ENCODE assay signal across 31 cellular contexts in the genomic region with DNA sequence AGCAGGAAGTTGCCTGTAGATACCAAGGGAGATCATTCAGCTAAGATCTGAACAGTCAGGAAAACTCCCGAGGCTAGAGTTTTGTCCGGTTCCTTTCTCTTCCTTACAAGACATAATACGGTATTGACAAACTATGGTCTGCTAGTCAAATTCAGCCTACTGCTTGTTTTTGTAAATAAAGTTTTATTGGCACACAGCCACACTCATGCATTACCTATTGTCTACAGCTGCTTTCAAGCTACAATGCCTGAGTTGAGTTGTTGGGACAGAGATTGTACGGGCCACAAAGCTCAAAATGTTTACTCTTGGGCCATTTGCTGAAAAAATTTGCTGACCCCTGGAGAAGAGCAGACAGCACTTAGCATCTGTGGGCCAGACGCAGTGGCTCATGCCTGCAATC. TPM values are rescaled to one million over a fixed set of nuclear protein-coding genes. Genes with fewer than 3 reads are reported as not detected.
"Had no signal": no experiment of that assay in that cellular context is flagged by ENCODE, and none has a peak within 500 bp of the region (broad histone marks: within the 10 kb centered on the region; RNA-seq: fewer than 3 reads in every experiment).

No MANE protein-coding gene starts in this region.

- H3K27ac ChIP-seq: adrenal gland, body of pancreas, breast epithelium, coronary artery, SK-N-MC had no signal

- H3K4me3 ChIP-seq: adrenal gland, body of pancreas, breast epithelium, coronary artery, SK-N-MC had no signal

- H3K4me1 Mint-ChIP-seq: activated CD4-positive, alpha-beta T cell treated with anti-CD3 and anti-CD28 coated beads, Interleukin-2, amount 10 ng/mL, durations not matched to agents 24 days and 14 days had no signal

- DNase-seq: activated CD4-positive, alpha-beta T cell treated with anti-CD3 and anti-CD28 coated beads, Interleukin-2, amount 10 ng/mL, durations not matched to agents 24 days and 14 days; activated CD4-positive, alpha-beta T cell treated with anti-CD3 and anti-CD28 coated beads, Interleukin-2, amount 50 U/mL, for 4 hours; activated CD8-positive, alpha-beta T cell treated with anti-CD3 and anti-CD28 coated beads for 36 hours; activated gamma-delta T cell; activated naive CD4-positive, alpha-beta T cell treated with anti-CD3 and anti-CD28 coated beads for 36 hours; activated T-cell treated with anti-CD3 and anti-CD28 coated beads, Interleukin-2, amount 50 U/mL, for 24 hours; adrenal gland; body of pancreas; NCI-H1048; NCI-H1105 treated with DMSO at 0.1 percent for 48 hours; NCI-H1436; NCI-H1694; NCI-H1930; NCI-H2081 treated with DMSO at 0.1 percent for 48 hours; NCI-H226; NCI-H446 treated with DMSO at 0.1 percent for 48 hours; NCI-H524 treated with DMSO at 0.1 percent for 48 hours; NK-92 treated with Interleukin-12 subunit alpha and Interleukin-12 subunit beta, amount 100 ng/mL, for 24 hours; PC-3; Right ventricle myocardium superior had no signal

- H3K9me3 ChIP-seq: adrenal gland, body of pancreas, breast epithelium had no signal

- H3K4me3 Mint-ChIP-seq: activated CD4-positive, alpha-beta T cell treated with anti-CD3 and anti-CD28 coated beads, Interleukin-2, amount 10 ng/mL, durations not matched to agents 24 days and 14 days; activated CD8-positive, alpha-beta T cell treated with anti-CD3 and anti-CD28 coated beads for 36 hours; activated naive CD4-positive, alpha-beta T cell treated with anti-CD3 and anti-CD28 coated beads for 36 hours; activated T-cell treated with anti-CD3 and anti-CD28 coated beads, Interleukin-2, amount 50 U/mL, for 24 hours; T-helper 1 cell treated with Interleukin-12 subunit alpha and Interleukin-12 subunit beta and Interleukin-4 antibody, amounts not matched to agents 30 μg/mL and 1 μg/mL, for 36 hours; T-helper 2 cell treated with Interferon-gamma antibody and Interleukin-4, amounts not matched to agents 5 μg/mL and 100 μg/mL, for 36 hours had no signal

- H3K27ac Mint-ChIP-seq: activated CD4-positive, alpha-beta T cell treated with anti-CD3 and anti-CD28 coated beads, Interleukin-2, amount 10 ng/mL, durations not matched to agents 24 days and 14 days; activated CD8-positive, alpha-beta T cell treated with anti-CD3 and anti-CD28 coated beads for 36 hours; activated naive CD4-positive, alpha-beta T cell treated with anti-CD3 and anti-CD28 coated beads for 36 hours; activated naive CD4-positive, alpha-beta T cell treated with anti-CD3 and anti-CD28 coated beads, Interleukin-2, amount 50 U/mL, for 72 hours; activated T-cell treated with anti-CD3 and anti-CD28 coated beads, Interleukin-2, amount 50 U/mL, for 24 hours; activated T-helper 2 cell treated with anti-CD3 and anti-CD28 coated beads, Interferon-gamma antibody, Interleukin-2, Interleukin-4, amounts not matched to agents 10 μg/mL and 5 μg/mL and 100 μg/mL, durations not matched to agents 14 hours and 24 hours and 36 hours; T-helper 1 cell treated with Interleukin-12 subunit alpha and Interleukin-12 subunit beta and Interleukin-4 antibody, amounts not matched to agents 30 μg/mL and 1 μg/mL, for 36 hours; T-helper 2 cell treated with Interferon-gamma antibody and Interleukin-4, amounts not matched to agents 5 μg/mL and 100 μg/mL, for 36 hours had no signal

- H3K9me3 Mint-ChIP-seq: activated CD4-positive, alpha-beta T cell treated with anti-CD3 and anti-CD28 coated beads, Interleukin-2, amount 10 ng/mL, durations not matched to agents 24 days and 14 days; activated CD8-positive, alpha-beta T cell treated with anti-CD3 and anti-CD28 coated beads for 36 hours; activated naive CD4-positive, alpha-beta T cell treated with anti-CD3 and anti-CD28 coated beads for 36 hours; activated naive CD4-positive, alpha-beta T cell treated with anti-CD3 and anti-CD28 coated beads, Interleukin-2, amount 50 U/mL, for 72 hours; activated T-cell treated with anti-CD3 and anti-CD28 coated beads, Interleukin-2, amount 50 U/mL, for 24 hours; activated T-helper 2 cell treated with anti-CD3 and anti-CD28 coated beads, Interferon-gamma antibody, Interleukin-2, Interleukin-4, amounts not matched to agents 10 μg/mL and 5 μg/mL and 100 μg/mL, durations not matched to agents 14 hours and 24 hours and 36 hours; T-helper 1 cell treated with Interleukin-12 subunit alpha and Interleukin-12 subunit beta and Interleukin-4 antibody, amounts not matched to agents 30 μg/mL and 1 μg/mL, for 36 hours; T-helper 2 cell treated with Interferon-gamma antibody and Interleukin-4, amounts not matched to agents 5 μg/mL and 100 μg/mL, for 36 hours had no signal

- H3K4me1 ChIP-seq: adrenal gland, body of pancreas, breast epithelium had no signal

- H3K36me3 ChIP-seq: adrenal gland, breast epithelium had no signal

RNA-seq across cellular contexts. Expression of gene SLC1A6, which starts 2.5 kb away (rescaled TPM):
- total RNA-seq: activated CD4-positive, alpha-beta T cell treated with anti-CD3 and anti-CD28 coated beads, Interleukin-2, amount 10 ng/mL, durations not matched to agents 24 days and 14 days; activated CD8-positive, alpha-beta memory T cell treated with anti-CD3 and anti-CD28 coated beads for 36 hours; activated CD8-positive, alpha-beta T cell treated with anti-CD3 and anti-CD28 coated beads for 36 hours; activated naive CD4-positive, alpha-beta T cell treated with anti-CD3 and anti-CD28 coated beads for 36 hours; activated naive CD4-positive, alpha-beta T cell treated with anti-CD3 and anti-CD28 coated beads, Interleukin-2, amount 50 U/mL, for 72 hours; activated T-helper 2 cell treated with anti-CD3 and anti-CD28 coated beads, Interferon-gamma antibody, Interleukin-2, Interleukin-4, amounts not matched to agents 10 μg/mL and 5 μg/mL and 100 μg/mL, durations not matched to agents 14 hours and 24 hours and 36 hours; adrenal gland; body of pancreas; breast epithelium; cardiac septum; MCF 10A; Right ventricle myocardium superior had no signal
- polyA plus RNA-seq: adrenal gland had no signal

RNA-seq across cellular contexts. Expression of gene OR7C2, which starts 35.8 kb away (rescaled TPM):
- total RNA-seq: activated CD4-positive, alpha-beta T cell treated with anti-CD3 and anti-CD28 coated beads, Interleukin-2, amount 10 ng/mL, durations not matched to agents 24 days and 14 days; activated CD8-positive, alpha-beta memory T cell treated with anti-CD3 and anti-CD28 coated beads for 36 hours; activated CD8-positive, alpha-beta T cell treated with anti-CD3 and anti-CD28 coated beads for 36 hours; activated naive CD4-positive, alpha-beta T cell treated with anti-CD3 and anti-CD28 coated beads for 36 hours; activated naive CD4-positive, alpha-beta T cell treated with anti-CD3 and anti-CD28 coated beads, Interleukin-2, amount 50 U/mL, for 72 hours; activated T-helper 2 cell treated with anti-CD3 and anti-CD28 coated beads, Interferon-gamma antibody, Interleukin-2, Interleukin-4, amounts not matched to agents 10 μg/mL and 5 μg/mL and 100 μg/mL, durations not matched to agents 14 hours and 24 hours and 36 hours; adrenal gland; astrocyte; body of pancreas; breast epithelium; cardiac septum; MCF 10A; PC-3; Right ventricle myocardium superior had no signal
- polyA plus RNA-seq: adrenal gland had no signal
